Comparison of ENCODE assay signal across 1 cellular context in genomic region chr11:69208190-69209037, GRCh38.
TF ChIP-seq lines count a peak whose summit lies in the region.

No MANE protein-coding gene starts in this region.

TF ChIP-seq in IMR-90, 13 proteins besides CTCF, POLR2A, EP300 and RAD21 (continued from another document):
- TF ChIP-seq, protein P1, sequence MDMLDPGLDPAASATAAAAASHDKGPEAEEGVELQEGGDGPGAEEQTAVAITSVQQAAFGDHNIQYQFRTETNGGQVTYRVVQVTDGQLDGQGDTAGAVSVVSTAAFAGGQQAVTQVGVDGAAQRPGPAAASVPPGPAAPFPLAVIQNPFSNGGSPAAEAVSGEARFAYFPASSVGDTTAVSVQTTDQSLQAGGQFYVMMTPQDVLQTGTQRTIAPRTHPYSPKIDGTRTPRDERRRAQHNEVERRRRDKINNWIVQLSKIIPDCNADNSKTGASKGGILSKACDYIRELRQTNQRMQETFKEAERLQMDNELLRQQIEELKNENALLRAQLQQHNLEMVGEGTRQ (IDR thresholded peaks at IDR 0.05; ENCODE audit: low read depth, low read length) = no peak
- TF ChIP-seq SMC3 (IDR thresholded peaks at IDR 0.05; ENCODE audit: low read depth, low read length) (no peak), FOS (IDR thresholded peaks at IDR 0.05; ENCODE audit: low read depth, low read length) (no peak), MXI1 (IDR thresholded peaks at IDR 0.05; ENCODE audit: borderline replicate concordance, low read depth, low read length) (no peak), MAZ (IDR thresholded peaks at IDR 0.05; ENCODE audit: borderline replicate concordance, low read depth, low read length) (no peak), MAFK (IDR thresholded peaks at IDR 0.05; ENCODE audit: low read depth, low read length) (no peak), NFE2L2 (IDR thresholded peaks at IDR 0.05; ENCODE audit: low read depth, low read length) (no peak), RCOR1 (IDR thresholded peaks at IDR 0.05; ENCODE audit: insufficient replicate concordance, low read length) (no peak), BHLHE40 (IDR thresholded peaks at IDR 0.05; ENCODE audit: low read depth, low read length) (no peak)
- TF ChIP-seq, protein P2, sequence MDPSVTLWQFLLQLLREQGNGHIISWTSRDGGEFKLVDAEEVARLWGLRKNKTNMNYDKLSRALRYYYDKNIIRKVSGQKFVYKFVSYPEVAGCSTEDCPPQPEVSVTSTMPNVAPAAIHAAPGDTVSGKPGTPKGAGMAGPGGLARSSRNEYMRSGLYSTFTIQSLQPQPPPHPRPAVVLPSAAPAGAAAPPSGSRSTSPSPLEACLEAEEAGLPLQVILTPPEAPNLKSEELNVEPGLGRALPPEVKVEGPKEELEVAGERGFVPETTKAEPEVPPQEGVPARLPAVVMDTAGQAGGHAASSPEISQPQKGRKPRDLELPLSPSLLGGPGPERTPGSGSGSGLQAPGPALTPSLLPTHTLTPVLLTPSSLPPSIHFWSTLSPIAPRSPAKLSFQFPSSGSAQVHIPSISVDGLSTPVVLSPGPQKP (IDR thresholded peaks at IDR 0.05; ENCODE audit: borderline replicate concordance, low read depth, low read length) = no peak
